Comparison of ENCODE assay signal across 22 cellular contexts in genomic region chr1:7004181-7004580, GRCh38.
"Had no signal": no experiment of that assay in that cellular context is flagged by ENCODE, and none has a peak within 500 bp of the region (broad histone marks: within the 10 kb centered on the region; RNA-seq: fewer than 3 reads in every experiment).

No MANE protein-coding gene starts in this region.

- H3K27me3 ChIP-seq: dorsolateral prefrontal cortex, foreskin keratinocyte, heart left ventricle, hepatocyte, left lung had no signal

- ATAC-seq: gastroesophageal sphincter, heart left ventricle, left cardiac atrium, left lung, left ventricle myocardium superior, lower lobe of right lung, mucosa of descending colon had no signal

- H3K4me3 ChIP-seq: coronary artery, dorsolateral prefrontal cortex, esophagus muscularis mucosa, gastroesophageal sphincter, heart left ventricle, hepatocyte, left lung, lower lobe of right lung, mucosa of descending colon had no signal

- DNase-seq: effector CD4-positive, alpha-beta T cell; effector memory CD4-positive, alpha-beta T cell; heart left ventricle; hypothalamus; islet precursor cell; left cardiac atrium; left lung; left ventricle myocardium superior; lower lobe of right lung; mesenchymal stem cell; mucosa of descending colon; naive B cell had no signal

- H3K4me2 ChIP-seq: hepatocyte had no signal

- FAIRE-seq: colon, endothelial cell of umbilical vein, frontal cortex had no signal

- H3K36me3 ChIP-seq: esophagus muscularis mucosa, gastroesophageal sphincter, heart left ventricle, left lung, lower lobe of right lung had no signal

- H3K36me3 Mint-ChIP-seq: mesothelial cell of epicardium, naive B cell had no signal

- H3K79me2 ChIP-seq: hepatocyte had no signal

- H3K9me3 ChIP-seq: esophagus muscularis mucosa, gastroesophageal sphincter, heart left ventricle, left lung, lower lobe of right lung, mucosa of descending colon had no signal

- H3K27ac ChIP-seq: coronary artery, dorsolateral prefrontal cortex, esophagus muscularis mucosa, foreskin keratinocyte, gastroesophageal sphincter, heart left ventricle, hepatocyte, left lung, lower lobe of right lung had no signal

- H3K4me1 Mint-ChIP-seq: mesothelial cell of epicardium, naive B cell had no signal

- H3K4me3 Mint-ChIP-seq: mesothelial cell of epicardium, naive B cell had no signal

- H3K9me3 Mint-ChIP-seq: mesothelial cell of epicardium, naive B cell had no signal

- H3K27ac Mint-ChIP-seq: mesothelial cell of epicardium, naive B cell had no signal

- H2AFZ ChIP-seq: hepatocyte had no signal

- H3K4me1 ChIP-seq: esophagus muscularis mucosa, gastroesophageal sphincter, heart left ventricle, left lung, lower lobe of right lung had no signal
